ENCODE assay signal across 13 cellular contexts in genomic region chr18:67425724-67426123, GRCh38.
DNase-seq lines count a peak whose midpoint lies in the region; ATAC-seq, FAIRE-seq and TF ChIP-seq lines count a peak whose summit lies in the region.
"Had no signal": no experiment of that assay in that cellular context is flagged by ENCODE, and none has a peak within 500 bp of the region (broad histone marks: within the 10 kb centered on the region; RNA-seq: fewer than 3 reads in every experiment).

No MANE protein-coding gene starts in this region.

- in situ Hi-C loops in IMR-90 (cut with MboI; ENCODE audit: low sequenced_read_pairs), result no loop called here

- H3K79me1 ChIP-seq in IMR-90 (ENCODE audit: low read depth in 1 of 2, low read length in 2 of 2), result no peaks in the 10 kb centered on the region

- no TSS peak for BruUV-seq in IMR-90 (replicated peaks; lab: Mats Ljungman, UMichigan)

- H3K27ac ChIP-seq in IMR-90 (ENCODE audit: insufficient read depth, low read length) (no peak overlapping the region), osteoblast (ENCODE audit: low read depth, low read length) (peak overlapping the region; percentile 59), right atrium auricular region (no peak overlapping the region)
- no peak overlapping the region for H3K27ac ChIP-seq in CD4-positive, alpha-beta T cell (ENCODE audit: low read depth, low read length)
- H3K27ac ChIP-seq: thoracic aorta had no signal

- no peak overlapping the region for H2AFZ ChIP-seq in IMR-90 (replicated peaks; ENCODE audit: low read length, poor library complexity)
- H2AFZ ChIP-seq in osteoblast (ENCODE audit: low read length), result no peak overlapping the region

- no peaks in the 10 kb centered on the region for H3K36me3 Mint-ChIP-seq in CD4-positive, alpha-beta T cell (ENCODE audit: low read depth)

- H3K27me3 Mint-ChIP-seq in CD4-positive, alpha-beta T cell, result no peaks in the 10 kb centered on the region

- H3K27me3 ChIP-seq in IMR-90 (ENCODE audit: control insufficient read depth, insufficient read depth, low read length) (no peaks in the 10 kb centered on the region), bronchial epithelial cell (ENCODE audit: control insufficient read depth, insufficient read depth, low read length) (no peaks in the 10 kb centered on the region), osteoblast (ENCODE audit: insufficient read depth, low read length) (no peaks in the 10 kb centered on the region), right atrium auricular region (no peaks in the 10 kb centered on the region)
- H3K27me3 ChIP-seq in CD4-positive, alpha-beta T cell (ENCODE audit: control insufficient read depth, insufficient read depth, low read length), result no peaks in the 10 kb centered on the region

- H3K27ac Mint-ChIP-seq in CD4-positive, alpha-beta T cell, result no peak overlapping the region

- FAIRE-seq in bronchial epithelial cell (lab: Jason Lieb, UNC), result peak; percentile 43

- H3K56ac ChIP-seq in IMR-90 (ENCODE audit: extremely low read depth, insufficient read depth, low read length), result no peak overlapping the region

- H3K9me3 ChIP-seq in IMR-90 (ENCODE audit: control insufficient read depth, insufficient read depth, low read length) (no peaks in the 10 kb centered on the region), osteoblast (ENCODE audit: low read depth, low read length) (no peaks in the 10 kb centered on the region), right atrium auricular region (no peaks in the 10 kb centered on the region)
- H3K9me3 ChIP-seq in CD4-positive, alpha-beta T cell (ENCODE audit: control insufficient read depth, low read length), result no peaks in the 10 kb centered on the region
- H3K9me3 ChIP-seq: thoracic aorta had no signal

- no peak for TF ChIP-seq RAD21 in IMR-90 (IDR thresholded peaks at IDR 0.05; ENCODE audit: low read length)

- dilution Hi-C loops in IMR-90 (cut with HindIII; ENCODE audit: low sequenced_read_pairs, unreplicated experiment), result no loop called here

- CTCF ChIA-PET in IMR-90 (lab: Yijun Ruan, JAX), result no interaction called here
- CTCF ChIA-PET in CD4-positive, alpha-beta T cell (lab: Charles Lee), result no interaction called here

- H3K4ac ChIP-seq in IMR-90 (ENCODE audit: low read depth, low read length), result no peak overlapping the region

- TF ChIP-seq POLR2A in IMR-90 (IDR thresholded peaks at IDR 0.05; ENCODE audit: low read depth, low read length), result no peak

- peak overlapping the region; percentile 76 for H2BK5ac ChIP-seq in IMR-90 (ENCODE audit: low read depth, low read length, poor library complexity, severe bottlenecking)

- H2BK120ac ChIP-seq in IMR-90 (ENCODE audit: low read depth, low read length), result peak overlapping the region; percentile 75; the same call in 1 of the 2 replicates

- H3K4me2 ChIP-seq in IMR-90 (ENCODE audit: low read depth, low read length) (no peak overlapping the region), osteoblast (ENCODE audit: insufficient read depth, low read length) (peak overlapping the region; percentile 45)

- H2BK20ac ChIP-seq in IMR-90 (ENCODE audit: low read depth, low read length), result peak overlapping the region; percentile 64; the same call in 1 of the 2 replicates

- H3K9ac ChIP-seq in IMR-90 (ENCODE audit: low read depth, low read length), result no peak overlapping the region

- no peak overlapping the region for H2AK5ac ChIP-seq in IMR-90 (ENCODE audit: low read depth, low read length)

- no peak overlapping the region for H4K5ac ChIP-seq in IMR-90 (ENCODE audit: low read depth, low read length)

- no peak overlapping the region for H3K14ac ChIP-seq in IMR-90 (replicated peaks; ENCODE audit: low read depth, low read length)

- no peaks in the 10 kb centered on the region for H3K9me1 ChIP-seq in IMR-90 (ENCODE audit: insufficient read depth, low read length)

- H3K4me3 ChIP-seq in IMR-90 (ENCODE audit: insufficient read depth, low read depth, low read length) (no peak overlapping the region), bronchial epithelial cell (ENCODE audit: low read depth, low read length) (no peak overlapping the region), osteoblast (ENCODE audit: insufficient read depth, low read length) (no peak overlapping the region), right atrium auricular region (no peak overlapping the region)
- H3K4me3 ChIP-seq: thoracic aorta had no signal

- intact Hi-C loops in IMR-90 (cut with micrococcal nuclease), result no loop called here
- intact Hi-C loops in CD4-positive, alpha-beta T cell (cut with DNase I, micrococcal nuclease), result no loop called here

- H4K20me1 ChIP-seq in IMR-90 (ENCODE audit: insufficient read depth, low read length) (no peaks in the 10 kb centered on the region), osteoblast (ENCODE audit: insufficient read depth, low read length) (no peaks in the 10 kb centered on the region)

- peak; percentile 76 for DNase-seq in DMS53 treated with DMSO at 0.1 percent for 48 hours (lab: John Stamatoyannopoulos, UW; ENCODE audit: unreplicated experiment)
- peak; percentile 98 for DNase-seq in IMR-90
- DNase-seq in bronchial epithelial cell (ENCODE audit: low read depth), result peak; percentile 99
- peak; percentile 74 for DNase-seq in osteoblast (ENCODE audit: insufficient read length, low spot score, missing footprints)
- DNase-seq in SHP77 (lab: John Stamatoyannopoulos, UW), result no peak
- no peak for DNase-seq in right atrium auricular region (ENCODE audit: low spot score)
- no peak for DNase-seq in CD4-positive, alpha-beta T cell
- DNase-seq: activated CD4-positive, alpha-beta T cell treated with anti-CD3 and anti-CD28 coated beads, Interleukin-2, amount 50 U/mL, for 1 hour; left colon; NCI-H510A treated with DMSO at 0.1 percent for 48 hours; nucleus accumbens had no signal

- peaks cover 4% of the 10 kb centered on the region; the same call in 1 of the 2 replicates for H3K4me1 ChIP-seq in IMR-90 (ENCODE audit: control insufficient read depth, insufficient read depth, low read length)
- peaks cover 44% of the 10 kb centered on the region for H3K4me1 ChIP-seq in osteoblast (ENCODE audit: insufficient read depth, low read length)
- no peaks in the 10 kb centered on the region for H3K4me1 ChIP-seq in right atrium auricular region

- TF ChIP-seq CTCF in IMR-90 (conservative IDR thresholded peaks at IDR 0.05; ENCODE audit: low read depth, low read length), result no peak
- TF ChIP-seq CTCF in bronchial epithelial cell (IDR thresholded peaks at IDR 0.05; ENCODE audit: insufficient read depth, low read length, severe bottlenecking), result no peak
- TF ChIP-seq CTCF in osteoblast (IDR thresholded peaks at IDR 0.05; ENCODE audit: extremely low read depth, low read depth, low read length), result no peak
- TF ChIP-seq CTCF in right atrium auricular region (IDR thresholded peaks at IDR 0.05), result no peak
- no peak for TF ChIP-seq CTCF in CD4-positive, alpha-beta T cell (IDR thresholded peaks at IDR 0.05)

- no peak overlapping the region for H3K23ac ChIP-seq in IMR-90 (ENCODE audit: low read depth, low read length)

- 0 out of 4 replicates have a peak overlapping the region, but pooled peaks of 1 of the 2 experiments have one; percentile 60 for H4K8ac ChIP-seq in IMR-90 (ENCODE audit: low read depth in 2 of 2, low read length in 2 of 2)

- H4K91ac ChIP-seq in IMR-90 (ENCODE audit: insufficient read depth, low read depth, low read length), result no peak overlapping the region

- H3K4me3 Mint-ChIP-seq in CD4-positive, alpha-beta T cell, result no peak overlapping the region

- no peak overlapping the region for H2AK9ac ChIP-seq in IMR-90 (replicated peaks; ENCODE audit: low read depth, low read length, poor library complexity)

- no peaks in the 10 kb centered on the region for H3K36me3 ChIP-seq in IMR-90 (ENCODE audit: control insufficient read depth, insufficient read depth, low read length)
- no peaks in the 10 kb centered on the region for H3K36me3 ChIP-seq in bronchial epithelial cell (ENCODE audit: control insufficient read depth, insufficient read depth, low read length)
- H3K36me3 ChIP-seq in osteoblast (ENCODE audit: insufficient read depth, low read length), result no peaks in the 10 kb centered on the region
- no peaks in the 10 kb centered on the region for H3K36me3 ChIP-seq in right atrium auricular region
- H3K36me3 ChIP-seq: thoracic aorta had no signal

- no peaks in the 10 kb centered on the region for H3K79me2 ChIP-seq in osteoblast (ENCODE audit: insufficient read depth, low read length)

- ATAC-seq in IMR-90 (ENCODE audit: low read depth) (peak; percentile 77), GM19035 (IDR thresholded peaks at IDR 0.05; ENCODE audit: unreplicated experiment) (no peak)
- ATAC-seq in CD4-positive, alpha-beta T cell (ENCODE audit: poor library complexity), result no peak
- ATAC-seq: left colon had no signal

- POLR2A ChIA-PET in IMR-90 (lab: Charles Lee; ENCODE audit: unreplicated experiment), result no interaction called here
- POLR2A ChIA-PET in CD4-positive, alpha-beta T cell (lab: Charles Lee), result no interaction called here

- no peaks in the 10 kb centered on the region for H3K9me3 Mint-ChIP-seq in CD4-positive, alpha-beta T cell

- 0 out of 3 replicates have a peak overlapping the region, but pooled peaks have one; percentile 72 for H2BK15ac ChIP-seq in IMR-90 (ENCODE audit: low read depth, low read length)

- H3K4me1 Mint-ChIP-seq in CD4-positive, alpha-beta T cell (ENCODE audit: low read depth), result no peaks in the 10 kb centered on the region

- no peak overlapping the region for H3K18ac ChIP-seq in IMR-90 (ENCODE audit: low read depth, low read length)

TF ChIP-seq in IMR-90, 13 proteins besides CTCF, POLR2A, EP300 and RAD21 (continues in another document):
- TF ChIP-seq ELK1 (IDR thresholded peaks at IDR 0.05; ENCODE audit: borderline replicate concordance, low read depth, low read length) (no peak), CEBPB (IDR thresholded peaks at IDR 0.05; ENCODE audit: low read depth, low read length) (peak; percentile 77; the same call in 1 of the 2 replicates), CHD1 (IDR thresholded peaks at IDR 0.05; ENCODE audit: low read depth, low read length) (no peak), FOS (IDR thresholded peaks at IDR 0.05; ENCODE audit: low read depth, low read length) (peak; percentile 90), BHLHE40 (IDR thresholded peaks at IDR 0.05; ENCODE audit: low read depth, low read length) (peak; percentile 63; the same call in 1 of the 2 replicates), RCOR1 (IDR thresholded peaks at IDR 0.05; ENCODE audit: insufficient replicate concordance, low read length) (no peak), MAFK (IDR thresholded peaks at IDR 0.05; ENCODE audit: low read depth, low read length) (0 out of 2 replicates have a peak, but pooled peaks have one; percentile 6), SMC3 (IDR thresholded peaks at IDR 0.05; ENCODE audit: low read depth, low read length) (no peak), NFE2L2 (IDR thresholded peaks at IDR 0.05; ENCODE audit: low read depth, low read length) (no peak)

Comparison
In these comparisons a context has a peak if more than half of its experiments do, and no peak if none do; other contexts are left out.
1. DNase-seq: peak in DMS53 treated with DMSO at 0.1 percent for 48 hours (single experiment), IMR-90 (single experiment), bronchial epithelial cell (single experiment) and osteoblast (single experiment); none in SHP77 (0 of 2), right atrium auricular region (single experiment) and CD4-positive, alpha-beta T cell (0 of 10).